Comparison of ENCODE assay signal across 2 cellular contexts in genomic region chr6:43652822-43653221, GRCh38. TPM values are rescaled to one million over a fixed set of nuclear protein-coding genes. Genes with fewer than 3 reads are reported as not detected.
"Had no signal": no experiment of that assay in that cellular context is flagged by ENCODE, and none has a peak within 500 bp of the region (broad histone marks: within the 10 kb centered on the region; RNA-seq: fewer than 3 reads in every experiment).

No MANE protein-coding gene starts in this region.

RNA-seq across cellular contexts. Expression of gene RSPH9, which starts 8.0 kb away (rescaled TPM):
- total RNA-seq: thoracic aorta, transverse colon had no signal
